In the genomic region with DNA sequence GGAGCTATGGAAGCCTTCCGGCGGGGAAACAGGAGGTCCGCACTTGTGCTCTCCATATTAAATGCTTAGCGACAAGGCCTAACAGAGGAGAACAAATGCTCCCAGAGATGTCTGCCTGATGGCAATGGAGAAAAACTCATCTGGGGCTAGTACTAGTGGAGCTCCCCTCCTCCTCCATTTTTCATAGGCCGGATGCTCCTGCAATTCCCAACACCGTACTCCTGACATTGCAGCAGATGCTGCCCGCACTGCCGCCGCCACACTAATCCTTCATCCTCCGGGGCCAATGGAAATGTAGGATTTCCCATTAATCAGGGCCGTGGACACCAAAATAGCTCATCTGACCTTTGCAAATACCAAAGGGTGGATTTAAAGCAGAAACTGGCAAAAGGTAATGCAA, we compare ENCODE assay signal across 31 cellular contexts. TPM values are rescaled to one million over a fixed set of nuclear protein-coding genes. Genes with fewer than 3 reads are reported as not detected.
DNase-seq lines count a peak whose midpoint lies in the region; ATAC-seq and TF ChIP-seq lines count a peak whose summit lies in the region.
"Had no signal": no experiment of that assay in that cellular context is flagged by ENCODE, and none has a peak within 500 bp of the region (broad histone marks: within the 10 kb centered on the region; RNA-seq: fewer than 3 reads in every experiment).

No MANE protein-coding gene starts in this region.

- H3K9me3 ChIP-seq in Caco-2 = no peaks in the 10 kb centered on the region
- H3K9me3 ChIP-seq in gastrocnemius medialis = no peaks in the 10 kb centered on the region
- H3K9me3 ChIP-seq: pancreas, SJCRH30, upper lobe of left lung had no signal

- H3K27ac Mint-ChIP-seq in Caco-2 (ENCODE audit: unreplicated experiment) (peak overlapping the region; percentile 84), nephron (peak overlapping the region; percentile 82 to 94 (median 90))
- H3K27ac Mint-ChIP-seq: activated naive CD4-positive, alpha-beta T cell treated with anti-CD3 and anti-CD28 coated beads, Interleukin-2, amount 50 U/mL, for 72 hours; activated T-helper 17 cell treated with anti-CD3 and anti-CD28 coated beads, Interleukin-2, amount 50 U/mL, for 72 hours; dendritic cell treated with granulocyte-macrophage colony-stimulating factor and Interleukin-4, amounts not matched to agents 40 ng/mL and 50 ng/mL, for 4 days had no signal

- H3K36me3 Mint-ChIP-seq in Caco-2 (ENCODE audit: insufficient read depth, unreplicated experiment) (peaks cover 7% of the 10 kb centered on the region), nephron (ENCODE audit: low read depth) (no peaks in the 10 kb centered on the region)
- H3K36me3 Mint-ChIP-seq: activated naive CD4-positive, alpha-beta T cell treated with anti-CD3 and anti-CD28 coated beads, Interleukin-2, amount 50 U/mL, for 72 hours had no signal

- intact Hi-C loops in Caco-2 (cut with micrococcal nuclease; ENCODE audit: unreplicated experiment) (no loop called here), gastrocnemius medialis (cut with DNase I; ENCODE audit: low total_unique reads) (no loop called here)

- H3K4me3 ChIP-seq in Caco-2 (ENCODE audit: low read depth, low read length) = no peak overlapping the region
- H3K4me3 ChIP-seq in gastrocnemius medialis = no peak overlapping the region
- H3K4me3 ChIP-seq: pancreas, SJCRH30, upper lobe of left lung had no signal

- no peak overlapping the region for H3K27ac ChIP-seq in gastrocnemius medialis
- H3K27ac ChIP-seq: foreskin keratinocyte, KMS-11, pancreas, SJCRH30 had no signal

- no peaks in the 10 kb centered on the region; the same call in 1 of the 2 replicates for H3K36me3 ChIP-seq in Caco-2 (ENCODE audit: control insufficient read depth, insufficient read depth, low read length)
- no peaks in the 10 kb centered on the region for H3K36me3 ChIP-seq in gastrocnemius medialis
- H3K36me3 ChIP-seq: pancreas, SJCRH30, upper lobe of left lung had no signal

- H3K4me1 ChIP-seq in Caco-2 = peaks cover 68% of the 10 kb centered on the region
- H3K4me1 ChIP-seq in gastrocnemius medialis = peaks cover 70 to 75% of the 10 kb centered on the region in 2 donors

- no peaks in the 10 kb centered on the region for H3K27me3 ChIP-seq in Caco-2 (replicated peaks; ENCODE audit: control insufficient read depth, insufficient read depth, low read length)
- H3K27me3 ChIP-seq in gastrocnemius medialis = no peaks in the 10 kb centered on the region
- H3K27me3 ChIP-seq: foreskin keratinocyte, pancreas, SJCRH30, upper lobe of left lung had no signal

- in situ Hi-C loops in gastrocnemius medialis (cut with MboI; ENCODE audit: low sequenced_read_pairs in 4 of 4) = loop anchor here in 1 of 4 donors (25.0 kb wide), 1 partner anchor 93 kb away; the partner anchor contains the start of genes ATPAF2 and GID4

- no peak for ATAC-seq in gastrocnemius medialis
- ATAC-seq: activated naive CD4-positive, alpha-beta T cell treated with anti-CD3 and anti-CD28 coated beads, Interleukin-2, amount 50 U/mL, for 72 hours; activated T-helper 17 cell treated with anti-CD3 and anti-CD28 coated beads, Interleukin-2, amount 50 U/mL, for 72 hours; esophagus mucosa; foreskin keratinocyte; left lobe of liver; naive thymus-derived CD8-positive, alpha-beta T cell; pancreas had no signal

- no peaks in the 10 kb centered on the region for H3K9me3 Mint-ChIP-seq in Caco-2 (ENCODE audit: unreplicated experiment)
- H3K9me3 Mint-ChIP-seq in nephron = no peaks in the 10 kb centered on the region
- H3K9me3 Mint-ChIP-seq: activated naive CD4-positive, alpha-beta T cell treated with anti-CD3 and anti-CD28 coated beads, Interleukin-2, amount 50 U/mL, for 72 hours; activated T-helper 17 cell treated with anti-CD3 and anti-CD28 coated beads, Interleukin-2, amount 50 U/mL, for 72 hours; CD4-positive, alpha-beta memory T cell; dendritic cell treated with granulocyte-macrophage colony-stimulating factor and Interleukin-4, amounts not matched to agents 40 ng/mL and 50 ng/mL, for 4 days; endodermal cell; naive thymus-derived CD8-positive, alpha-beta T cell had no signal

- POLR2A ChIA-PET in Caco-2 (lab: Charles Lee) = interaction anchor here (1.2 kb wide), 1 partner anchor 9 kb away, joined by 3 read pairs; no protein-coding TSS in a partner anchor

- CTCF ChIA-PET in Caco-2 (lab: Charles Lee) = interaction anchor here (0.8 to 2.9 kb wide), 4 partner anchors 23 to 217 kb away, joined by 3 to 8 read pairs (median 4); no protein-coding TSS in a partner anchor

- H3K4me3 Mint-ChIP-seq in Caco-2 (ENCODE audit: unreplicated experiment) (no peak overlapping the region), nephron (peak overlapping the region in 2 of 3 experiments; percentile 9 to 45)
- H3K4me3 Mint-ChIP-seq: activated T-helper 17 cell treated with anti-CD3 and anti-CD28 coated beads, Interleukin-2, amount 50 U/mL, for 72 hours; dendritic cell treated with granulocyte-macrophage colony-stimulating factor and Interleukin-4, amounts not matched to agents 40 ng/mL and 50 ng/mL, for 4 days; endodermal cell; naive thymus-derived CD8-positive, alpha-beta T cell had no signal

- peak in 1 of 2 experiments; percentile 9 for DNase-seq in Caco-2
- peak; percentile 69 to 82 for DNase-seq in NCI-H524 (lab: John Stamatoyannopoulos, UW)
- peak; percentile 79 for DNase-seq in cerebellar cortex (ENCODE audit: low spot score)
- no peak for DNase-seq in GDM1 (lab: John Stamatoyannopoulos, UW)
- no peak for DNase-seq in NCI-H1436 treated with DMSO at 0.1 percent for 48 hours (lab: John Stamatoyannopoulos, UW)
- DNase-seq in putamen (ENCODE audit: low spot score) = no peak
- no peak for DNase-seq in gastrocnemius medialis
- DNase-seq: activated CD4-positive, alpha-beta T cell treated with anti-CD3 and anti-CD28 coated beads, Interleukin-2, amount 50 U/mL, for 48 hours; activated CD8-positive, alpha-beta memory T cell treated with anti-CD3 and anti-CD28 coated beads, Interleukin-2, amount 50 U/mL, for 4 hours; CD4-positive, alpha-beta memory T cell; endodermal cell; foreskin keratinocyte; hippocampal formation; mesendoderm; MM.1S; naive thymus-derived CD8-positive, alpha-beta T cell; NCI-H1417 treated with DMSO at 0.1 percent for 48 hours; pancreas; right cardiac atrium; stimulated activated CD4-positive, alpha-beta T cell treated with anti-CD3 and anti-CD28 coated beads, Interleukin-2, amount 100 ng/mL, for 48 hours; T-helper 1 cell; upper lobe of left lung had no signal

- TF ChIP-seq CTCF in Caco-2 (IDR thresholded peaks at IDR 0.05; ENCODE audit: insufficient read depth in 1 of 2, low read depth in 1 of 2, low read length in 1 of 2, severe bottlenecking in 1 of 2, unreplicated experiment in 1 of 2) (no peak), nephron (IDR thresholded peaks at IDR 0.05; ENCODE audit: unreplicated experiment in 3 of 3) (no peak), gastrocnemius medialis (IDR thresholded peaks at IDR 0.05 in 4 of 5, conservative IDR thresholded peaks at IDR 0.05 in 1 of 5) (no peak)

- no TSS peak for BruUV-seq in Caco-2 (replicated peaks; lab: Mats Ljungman, UMichigan)

- H3K27me3 Mint-ChIP-seq in Caco-2 (ENCODE audit: insufficient read depth, unreplicated experiment) = no peaks in the 10 kb centered on the region
- H3K27me3 Mint-ChIP-seq in nephron (ENCODE audit: low read depth) = peaks cover 4% of the 10 kb centered on the region
- H3K27me3 Mint-ChIP-seq: activated T-helper 17 cell treated with anti-CD3 and anti-CD28 coated beads, Interleukin-2, amount 50 U/mL, for 72 hours; CD4-positive, alpha-beta memory T cell; dendritic cell treated with granulocyte-macrophage colony-stimulating factor and Interleukin-4, amounts not matched to agents 40 ng/mL and 50 ng/mL, for 4 days; naive thymus-derived CD8-positive, alpha-beta T cell had no signal

- peaks cover 39% of the 10 kb centered on the region for H3K4me1 Mint-ChIP-seq in Caco-2 (ENCODE audit: low read depth, unreplicated experiment)
- peaks cover 65% of the 10 kb centered on the region for H3K4me1 Mint-ChIP-seq in nephron

- TF ChIP-seq POLR2A in gastrocnemius medialis (IDR thresholded peaks at IDR 0.05) = no peak

RNA-seq across cellular contexts. Expression of gene TOM1L2, which starts 27.5 kb away (rescaled TPM):
- total RNA-seq in Caco-2 (2022) = 35.5 and 43.3 TPM in 2 replicates
- 10 to 100 TPM; 55.7 to 97.1 (median 73.3) TPM for total RNA-seq in gastrocnemius medialis

RNA-seq across cellular contexts. Expression of gene DRC3, which starts 27.9 kb away (rescaled TPM):
- total RNA-seq in Caco-2 (2022) (1.6 and 2.1 TPM in 2 replicates), gastrocnemius medialis (under 1 TPM; 0.05 to 0.81 (median 0.28) TPM)
- total RNA-seq: H1 had no signal

Comparison
In these comparisons a context has a peak if more than half of its experiments do, and no peak if none do; other contexts are left out.
1. DNase-seq: peak in NCI-H524 (2 of 2) and cerebellar cortex (single experiment); none in GDM1 (single experiment), NCI-H1436 treated with DMSO at 0.1 percent for 48 hours (single experiment), putamen (single experiment) and gastrocnemius medialis (0 of 2).